ENCODE assay signal across 13 cellular contexts in genomic region chr17:43645450-43645764, GRCh38. TPM values are rescaled to one million over a fixed set of nuclear protein-coding genes. Genes with fewer than 3 reads are reported as not detected.
DNase-seq lines count a peak whose midpoint lies in the region; ATAC-seq and TF ChIP-seq lines count a peak whose summit lies in the region.
"Had no signal": no experiment of that assay in that cellular context is flagged by ENCODE, and none has a peak within 500 bp of the region (broad histone marks: within the 10 kb centered on the region; RNA-seq: fewer than 3 reads in every experiment).

No MANE protein-coding gene starts in this region.

- no peaks in the 10 kb centered on the region for H4K20me1 ChIP-seq in GM23248 (ENCODE audit: insufficient read depth)

- H3K4me2 ChIP-seq in GM23248 (ENCODE audit: unreplicated experiment), result peak overlapping the region; percentile 71

- H3K27me3 Mint-ChIP-seq in progenitor cell of endocrine pancreas, result peaks cover 18% of the 10 kb centered on the region

- H3K9me3 ChIP-seq in GM23248 (ENCODE audit: low read depth) (no peaks in the 10 kb centered on the region), colonic mucosa (no peaks in the 10 kb centered on the region), lower lobe of right lung (no peaks in the 10 kb centered on the region), subcutaneous abdominal adipose tissue (ENCODE audit: control insufficient read depth in 5 of 5, low read length in 5 of 5) (no peaks in the 10 kb centered on the region)

- H3K79me2 ChIP-seq in GM23248 (ENCODE audit: insufficient read depth), result no peaks in the 10 kb centered on the region

- H3K9me2 ChIP-seq in GM23248 (ENCODE audit: insufficient read depth), result no peaks in the 10 kb centered on the region

- peaks cover 5% of the 10 kb centered on the region for H3K4me1 Mint-ChIP-seq in progenitor cell of endocrine pancreas (ENCODE audit: low read depth)

- in situ Hi-C loops in GM23248 (cut with MboI), result no loop called here

- H3K36me3 ChIP-seq in GM23248 (ENCODE audit: low read depth) (no peaks in the 10 kb centered on the region), colonic mucosa (no peaks in the 10 kb centered on the region), lower lobe of right lung (no peaks in the 10 kb centered on the region), subcutaneous abdominal adipose tissue (ENCODE audit: control insufficient read depth in 5 of 5, insufficient read depth in 5 of 5, low read length in 5 of 5) (no peaks in the 10 kb centered on the region)

- H3K9ac ChIP-seq in GM23248 (peak overlapping the region; percentile 72), colonic mucosa (ENCODE audit: low read depth in 2 of 2, low read length in 2 of 2) (peak overlapping the region in 1 of 2 donors; percentile 26), subcutaneous abdominal adipose tissue (ENCODE audit: low read length in 5 of 5) (peak overlapping the region in 3 of 5 donors; percentile 72 to 79 (median 78))

- H3K9me3 Mint-ChIP-seq in progenitor cell of endocrine pancreas (ENCODE audit: low read depth), result no peaks in the 10 kb centered on the region
- H3K9me3 Mint-ChIP-seq: activated naive CD8-positive, alpha-beta T cell treated with anti-CD3 and anti-CD28 coated beads, Interleukin-2, amount 10 ng/mL, durations not matched to agents 7 days and 5 days had no signal

- no peaks in the 10 kb centered on the region for H3K36me3 Mint-ChIP-seq in progenitor cell of endocrine pancreas (ENCODE audit: insufficient read depth)
- H3K36me3 Mint-ChIP-seq: activated naive CD8-positive, alpha-beta T cell treated with anti-CD3 and anti-CD28 coated beads, Interleukin-2, amount 10 ng/mL, durations not matched to agents 7 days and 5 days had no signal

- intact Hi-C loops in colonic mucosa (cut with DNase I), result no loop called here
- intact Hi-C loops in lower lobe of right lung (cut with DNase I), result no loop called here
- intact Hi-C loops in sciatic nerve (cut with DNase I), result no loop called here

- no peak overlapping the region; the same call in 1 of the 2 replicates for H3K4me3 ChIP-seq in GM23248
- H3K4me3 ChIP-seq in colonic mucosa, result no peak overlapping the region
- no peak overlapping the region for H3K4me3 ChIP-seq in lower lobe of right lung
- peak overlapping the region in 4 of 5 donors; percentile 13 to 59 (median 49) for H3K4me3 ChIP-seq in subcutaneous abdominal adipose tissue (ENCODE audit: low read depth in 1 of 5, low read length in 5 of 5)

- TF ChIP-seq CTCF in colonic mucosa (IDR thresholded peaks at IDR 0.05) (no peak), lower lobe of right lung (IDR thresholded peaks at IDR 0.05) (no peak), progenitor cell of endocrine pancreas (IDR thresholded peaks at IDR 0.05; ENCODE audit: unreplicated experiment) (no peak)

- DNase-seq in GM23248 (no peak), colonic mucosa (no peak), lower lobe of right lung (no peak), sciatic nerve (ENCODE audit: low spot score) (no peak), progenitor cell of endocrine pancreas (ENCODE audit: low spot score, unreplicated experiment) (no peak), left lobe of liver (ENCODE audit: low spot score) (no peak), mesenteric fat pad (ENCODE audit: low spot score) (no peak)
- DNase-seq: activated naive CD8-positive, alpha-beta T cell treated with anti-CD3 and anti-CD28 coated beads, Interleukin-2, amount 10 ng/mL, durations not matched to agents 7 days and 5 days; NCI-H2107; SHP77 had no signal

- H3K27ac ChIP-seq in GM23248 (no peak overlapping the region), colonic mucosa (peak overlapping the region; percentile 36), lower lobe of right lung (peak overlapping the region; percentile 83), subcutaneous abdominal adipose tissue (ENCODE audit: low read depth, low read length) (peak overlapping the region; percentile 87)
- H3K27ac ChIP-seq: C4-2B had no signal

- peak overlapping the region; percentile 65 for H2AFZ ChIP-seq in GM23248

- no peaks in the 10 kb centered on the region for H3F3A ChIP-seq in GM23248 (ENCODE audit: insufficient read depth)

- no peaks in the 10 kb centered on the region for H3K27me3 ChIP-seq in GM23248 (replicated peaks; ENCODE audit: insufficient read depth)
- H3K27me3 ChIP-seq in colonic mucosa, result peaks cover 12% of the 10 kb centered on the region
- H3K27me3 ChIP-seq in lower lobe of right lung (ENCODE audit: low read depth), result peaks cover 9% of the 10 kb centered on the region
- peaks cover 0 to 8% (median 7%) of the 10 kb centered on the region in 5 donors for H3K27me3 ChIP-seq in subcutaneous abdominal adipose tissue (ENCODE audit: control insufficient read depth in 5 of 5, insufficient read depth in 4 of 5, low read length in 5 of 5)

- no peak overlapping the region for H3K4me3 Mint-ChIP-seq in progenitor cell of endocrine pancreas (ENCODE audit: low read depth)
- H3K4me3 Mint-ChIP-seq: activated naive CD8-positive, alpha-beta T cell treated with anti-CD3 and anti-CD28 coated beads, Interleukin-2, amount 10 ng/mL, durations not matched to agents 7 days and 5 days had no signal

- H3K4me1 ChIP-seq in GM23248 (ENCODE audit: insufficient read depth) (no peaks in the 10 kb centered on the region), colonic mucosa (no peaks in the 10 kb centered on the region), lower lobe of right lung (peaks cover 20% of the 10 kb centered on the region), subcutaneous abdominal adipose tissue (ENCODE audit: control insufficient read depth in 5 of 5, insufficient read depth in 5 of 5, low read length in 5 of 5) (peaks cover 2 to 47% (median 13%) of the 10 kb centered on the region in 5 donors)

- ATAC-seq in lower lobe of right lung (no peak), sciatic nerve (no peak), left lobe of liver (no peak)

- WGBS in GM23248 (ENCODE audit: low coverage in 1 of 2, low lambda C conversion rate in 2 of 2, missing lambda C conversion rate in 2 of 2), 2 experiments, result 80 to 81% methylated on average over 16 of the region's 16 CpGs

- H3K27ac Mint-ChIP-seq in progenitor cell of endocrine pancreas, result no peak overlapping the region
- H3K27ac Mint-ChIP-seq: activated naive CD8-positive, alpha-beta T cell treated with anti-CD3 and anti-CD28 coated beads, Interleukin-2, amount 10 ng/mL, durations not matched to agents 7 days and 5 days had no signal

RNA-seq across cellular contexts. Expression of gene MEOX1, which starts 16.3 kb away (rescaled TPM):
- total RNA-seq in GM23248 (2014; rRNA removed; shearing (Covaris generic)), result not detected in 2 replicates
- not detected in 2 replicates for polyA plus RNA-seq in GM23248 (2016; fragmentation: Nextera tagmentation; extraction: Ambion mirVana)
- total RNA-seq in colonic mucosa (1 to 10 TPM in 1 of 2 donors, under 1 TPM in 1; 0.64 to 4.1 TPM), lower lobe of right lung (0.86 TPM), sciatic nerve (19.5 TPM), progenitor cell of endocrine pancreas (1.1 and 1.2 TPM in 2 replicates), left lobe of liver (not detected), mesenteric fat pad (25.3 TPM)
- total RNA-seq: M059J had no signal

Comparison
In these comparisons a context has a peak if more than half of its experiments do, and no peak if none do; other contexts are left out.
1. H3K4me3 ChIP-seq: peak in subcutaneous abdominal adipose tissue (4 of 5); none in GM23248 (single experiment), colonic mucosa (single experiment) and lower lobe of right lung (single experiment).